In genomic region chr11:57776577-57776976, GRCh38 we compare ENCODE assay signal across 11 cellular contexts. TPM values are rescaled to one million over a fixed set of nuclear protein-coding genes. Genes with fewer than 3 reads are reported as not detected.
DNase-seq lines count a peak whose midpoint lies in the region; ATAC-seq, FAIRE-seq and TF ChIP-seq lines count a peak whose summit lies in the region.
"Had no signal": no experiment of that assay in that cellular context is flagged by ENCODE, and none has a peak within 500 bp of the region (broad histone marks: within the 10 kb centered on the region; RNA-seq: fewer than 3 reads in every experiment).

No MANE protein-coding gene starts in this region.

- H3K9me3 ChIP-seq in HUES48 (ENCODE audit: control insufficient read depth, insufficient read depth, low read length): no peaks in the 10 kb centered on the region
- H3K9me3 ChIP-seq in lower lobe of right lung: no peaks in the 10 kb centered on the region
- H3K9me3 ChIP-seq in stomach smooth muscle (ENCODE audit: control insufficient read depth in 2 of 2, low read length in 2 of 2): no peaks in the 10 kb centered on the region
- no peaks in the 10 kb centered on the region for H3K9me3 ChIP-seq in Karpas-422 (ENCODE audit: low read length)

- no peak for TF ChIP-seq CTCF in bronchial epithelial cell (IDR thresholded peaks at IDR 0.05; ENCODE audit: insufficient read depth, low read length, severe bottlenecking)
- no peak for TF ChIP-seq CTCF in lower lobe of right lung (IDR thresholded peaks at IDR 0.05)
- TF ChIP-seq CTCF in GM20000 (IDR thresholded peaks at IDR 0.05; ENCODE audit: extremely low read depth, missing control alignments): no peak

- H3K27me3 ChIP-seq in HUES48 (ENCODE audit: control insufficient read depth, insufficient read depth, low read length) (no peaks in the 10 kb centered on the region), bronchial epithelial cell (ENCODE audit: control insufficient read depth, insufficient read depth, low read length) (no peaks in the 10 kb centered on the region), lower lobe of right lung (ENCODE audit: low read depth) (no peaks in the 10 kb centered on the region), stomach smooth muscle (ENCODE audit: control insufficient read depth in 1 of 2, insufficient read depth in 2 of 2, low read length in 2 of 2) (no peaks in the 10 kb centered on the region), Karpas-422 (ENCODE audit: low read length) (no peaks in the 10 kb centered on the region)

- intact Hi-C loops in lower lobe of right lung (cut with DNase I): no loop called here

- peaks cover 67% of the 10 kb centered on the region for H3K4me1 ChIP-seq in HUES48 (ENCODE audit: control insufficient read depth, insufficient read depth, low read length)
- peaks cover 100% of the 10 kb centered on the region for H3K4me1 ChIP-seq in lower lobe of right lung
- H3K4me1 ChIP-seq in stomach smooth muscle (ENCODE audit: control insufficient read depth, insufficient read depth, low read length): peaks cover 59% of the 10 kb centered on the region
- no peaks in the 10 kb centered on the region; the same call in 1 of the 2 replicates for H3K4me1 ChIP-seq in Karpas-422 (ENCODE audit: low read length)

- peak; percentile 58 for DNase-seq in bronchial epithelial cell (ENCODE audit: low read depth)
- DNase-seq in lower lobe of right lung: no peak
- no peak for DNase-seq in GM20000 (ENCODE audit: low spot score)
- DNase-seq in Karpas-422: no peak
- DNase-seq: central memory CD4-positive, alpha-beta T cell had no signal

- H4K20me1 ChIP-seq in Karpas-422 (ENCODE audit: insufficient read depth, low read depth, low read length): no peaks in the 10 kb centered on the region

- no peaks in the 10 kb centered on the region for H3K79me2 ChIP-seq in Karpas-422 (ENCODE audit: low read length)

- no peak overlapping the region for H2AFZ ChIP-seq in Karpas-422 (ENCODE audit: low read length)

- peak overlapping the region; percentile 99 for H3K27ac ChIP-seq in HUES48 (ENCODE audit: low read depth, low read length)
- H3K27ac ChIP-seq in lower lobe of right lung: peak overlapping the region; percentile 89
- H3K27ac ChIP-seq in stomach smooth muscle (ENCODE audit: low read length): peak overlapping the region; percentile 37
- H3K27ac ChIP-seq in Karpas-422 (ENCODE audit: low read length): no peak overlapping the region

- ATAC-seq in lower lobe of right lung: no peak
- ATAC-seq in GM19035 (IDR thresholded peaks at IDR 0.05; ENCODE audit: unreplicated experiment): no peak
- no peak for ATAC-seq in HG02870 (IDR thresholded peaks at IDR 0.05; ENCODE audit: unreplicated experiment)

- H3K4me3 ChIP-seq in HUES48 (ENCODE audit: low read depth, low read length) (no peak overlapping the region), bronchial epithelial cell (ENCODE audit: low read depth, low read length) (no peak overlapping the region), lower lobe of right lung (peak overlapping the region; percentile 15), stomach smooth muscle (ENCODE audit: low read length in 2 of 2) (peak overlapping the region; percentile 29 to 59), Karpas-422 (ENCODE audit: low read length) (no peak overlapping the region)

- H3K36me3 ChIP-seq in HUES48 (ENCODE audit: control insufficient read depth, insufficient read depth, low read length) (no peaks in the 10 kb centered on the region), bronchial epithelial cell (ENCODE audit: control insufficient read depth, insufficient read depth, low read length) (peaks cover 4% of the 10 kb centered on the region), lower lobe of right lung (peaks cover 5% of the 10 kb centered on the region), stomach smooth muscle (ENCODE audit: control insufficient read depth in 2 of 2, insufficient read depth in 2 of 2, low read length in 2 of 2) (no peaks in the 10 kb centered on the region), Karpas-422 (ENCODE audit: insufficient read depth, low read length) (no peaks in the 10 kb centered on the region)

- no peaks in the 10 kb centered on the region for H3K9me2 ChIP-seq in Karpas-422 (replicated peaks; ENCODE audit: insufficient read depth, low read length)

- H3K9ac ChIP-seq in HUES48 (ENCODE audit: low read depth, low read length) (no peak overlapping the region), stomach smooth muscle (ENCODE audit: low read length in 2 of 2) (no peak overlapping the region), Karpas-422 (ENCODE audit: low read length) (no peak overlapping the region)

- no peak for FAIRE-seq in bronchial epithelial cell (lab: Jason Lieb, UNC)

- no peak overlapping the region for H3K4me2 ChIP-seq in Karpas-422 (ENCODE audit: low read depth, low read length, poor library complexity, severe bottlenecking)

RNA-seq across cellular contexts. Expression of gene CTNND1, which starts 15.0 kb away (rescaled TPM):
- total RNA-seq in bronchial epithelial cell (131 and 227 TPM in 2 replicates), lower lobe of right lung (226 TPM)
- 5.7 and 6.0 TPM in 2 replicates for total RNA-seq in Karpas-422 (2014; rRNA removed; shearing (Covaris generic); ENCODE audit: low replicate concordance)

RNA-seq across cellular contexts. Expression of gene BTBD18, which starts 25.0 kb away (rescaled TPM):
- total RNA-seq in bronchial epithelial cell: not detected in 2 replicates
- not detected for total RNA-seq in lower lobe of right lung
- total RNA-seq in Karpas-422 (2014; rRNA removed; shearing (Covaris generic); ENCODE audit: low replicate concordance): not detected in 2 replicates
- total RNA-seq: activated T-helper 1 cell treated with anti-CD3 and anti-CD28 coated beads, Interleukin-12 subunit alpha, Interleukin-12 subunit beta, Interleukin-2, Interleukin-4 antibody, amounts not matched to agents 30 ng/mL and 10 ng/mL and 1 ng/mL, durations not matched to agents 14 hours and 24 hours and 36 hours; myocyte had no signal

RNA-seq across cellular contexts. Expression of gene SELENOH, which starts 35.3 kb away (rescaled TPM):
- total RNA-seq in bronchial epithelial cell (89.4 and 139 TPM in 2 replicates), lower lobe of right lung (118 TPM)
- total RNA-seq in Karpas-422 (2014; rRNA removed; shearing (Covaris generic); ENCODE audit: low replicate concordance): 112 and 172 TPM in 2 replicates

Comparison
In these comparisons a context has a peak if more than half of its experiments do, and no peak if none do; other contexts are left out.
1. H3K4me3 ChIP-seq: peak in lower lobe of right lung (single experiment) and stomach smooth muscle (2 of 2); none in HUES48 (single experiment), bronchial epithelial cell (single experiment) and Karpas-422 (single experiment).
2. RNA of gene CTNND1, which starts 15.0 kb away (total RNA-seq): 226 TPM in lower lobe of right lung (single experiment) and 131 to 227 TPM in bronchial epithelial cell; 5.7 to 6.0 TPM in Karpas-422; every median in the first group is over 10 times any median in the second.